In genomic region chr16:73304008-73304814, GRCh38 we compare ENCODE assay signal across 1 cellular context.
TF ChIP-seq lines count a peak whose summit lies in the region.

No MANE protein-coding gene starts in this region.

TF ChIP-seq in HEK293, 187 proteins besides CTCF, POLR2A, EP300 and RAD21 (continued from another document):
- TF ChIP-seq ZNF629 (tag by site-specific recombination; IDR thresholded peaks at IDR 0.05) (0 out of 2 replicates have a peak, but pooled peaks have one; percentile 29), ZNF362 (tag by site-specific recombination; IDR thresholded peaks at IDR 0.05) (peak; percentile 35; the same call in 1 of the 2 replicates), ZNF555 (tag by site-specific recombination; conservative IDR thresholded peaks at IDR 0.05) (no peak), ZNF585B (tag by site-specific recombination; IDR thresholded peaks at IDR 0.05) (no peak), ZBTB17 (tag by site-specific recombination; IDR thresholded peaks at IDR 0.05) (peak; percentile 52), ZNF830 (tag by site-specific recombination; IDR thresholded peaks at IDR 0.05; ENCODE audit: low read depth) (no peak), KLF9 (tag by site-specific recombination; IDR thresholded peaks at IDR 0.05; ENCODE audit: low read depth) (no peak), IKZF3 (tag by site-specific recombination; IDR thresholded peaks at IDR 0.05) (no peak), ZXDB (tag by site-specific recombination; IDR thresholded peaks at IDR 0.05) (peak; percentile 46; the same call in 1 of the 2 replicates), ZNF510 (tag by site-specific recombination; IDR thresholded peaks at IDR 0.05; ENCODE audit: insufficient replicate concordance) (no peak), YY1 (tag by site-specific recombination; IDR thresholded peaks at IDR 0.05) (no peak), SP2 (tag by site-specific recombination; IDR thresholded peaks at IDR 0.05) (no peak), ZNF670 (tag by site-specific recombination; IDR thresholded peaks at IDR 0.05; ENCODE audit: low read depth) (no peak), ATF2 (tag by site-specific recombination; IDR thresholded peaks at IDR 0.05; ENCODE audit: low read depth) (0 out of 2 replicates have a peak, but pooled peaks have one; percentile 4), TRIM28 (IDR thresholded peaks at IDR 0.05; ENCODE audit: borderline replicate concordance, low read length) (peak; percentile 35; the same call in 1 of the 2 replicates), GLIS2 (tag by site-specific recombination; IDR thresholded peaks at IDR 0.05) (0 out of 2 replicates have a peak, but pooled peaks have one; percentile 27), ZBTB48 (tag by site-specific recombination; IDR thresholded peaks at IDR 0.05) (peak; percentile 30; the same call in 1 of the 2 replicates), ZBTB20 (tag by site-specific recombination; IDR thresholded peaks at IDR 0.05) (no peak), ZNF501 (tag by site-specific recombination; IDR thresholded peaks at IDR 0.05) (no peak; the same call in 1 of the 2 replicates), ZNF785 (tag by site-specific recombination; IDR thresholded peaks at IDR 0.05) (no peak), ZNF518A (tag by site-specific recombination; conservative IDR thresholded peaks at IDR 0.05; ENCODE audit: low read depth) (no peak), ZNF610 (tag by site-specific recombination; IDR thresholded peaks at IDR 0.05; ENCODE audit: borderline replicate concordance) (no peak), ZNF10 (tag by site-specific recombination; IDR thresholded peaks at IDR 0.05) (no peak), ZNF223 (tag by site-specific recombination; IDR thresholded peaks at IDR 0.05) (no peak), RBAK (tag by site-specific recombination; IDR thresholded peaks at IDR 0.05) (no peak), ZFP3 (tag by site-specific recombination; IDR thresholded peaks at IDR 0.05; ENCODE audit: low read depth) (no peak), FEZF1 (tag by site-specific recombination; IDR thresholded peaks at IDR 0.05) (peak; percentile 44; the same call in 1 of the 2 replicates), ZNF792 (tag by site-specific recombination; IDR thresholded peaks at IDR 0.05) (0 out of 2 replicates have a peak, but pooled peaks have one; percentile 62), ZNF211 (tag by site-specific recombination; IDR thresholded peaks at IDR 0.05; ENCODE audit: low read depth) (no peak), ZNF302 (tag by site-specific recombination; IDR thresholded peaks at IDR 0.05; ENCODE audit: low read depth) (no peak), ZNF433 (tag by site-specific recombination; IDR thresholded peaks at IDR 0.05; ENCODE audit: low read depth) (no peak), ZNF843 (tag by site-specific recombination; IDR thresholded peaks at IDR 0.05) (no peak), OVOL3 (tag by site-specific recombination; IDR thresholded peaks at IDR 0.05) (no peak), ZNF37A (tag by site-specific recombination; IDR thresholded peaks at IDR 0.05) (no peak), ZNF600 (tag by site-specific recombination; IDR thresholded peaks at IDR 0.05) (peak; percentile 71), HOXD13 (CRISPR knock-in tag; IDR thresholded peaks at IDR 0.05; ENCODE audit: borderline replicate concordance) (no peak), ZNF335 (tag by site-specific recombination; conservative IDR thresholded peaks at IDR 0.05) (peak; percentile 93)
